Comparison of ENCODE assay signal across 9 cellular contexts in genomic region chr5:180807654-180808414, GRCh38. TPM values are rescaled to one million over a fixed set of nuclear protein-coding genes. Genes with fewer than 3 reads are reported as not detected.
DNase-seq lines count a peak whose midpoint lies in the region; ATAC-seq lines count a peak whose summit lies in the region.
"Had no signal": no experiment of that assay in that cellular context is flagged by ENCODE, and none has a peak within 500 bp of the region (broad histone marks: within the 10 kb centered on the region; RNA-seq: fewer than 3 reads in every experiment).

No MANE protein-coding gene starts in this region.

- no peaks in the 10 kb centered on the region for H3K36me3 ChIP-seq in ACC112 (ENCODE audit: insufficient read depth, low read length)
- peaks cover 0 to 8% (median 0%) of the 10 kb centered on the region in 3 experiments for H3K36me3 ChIP-seq in naive thymus-derived CD4-positive, alpha-beta T cell (ENCODE audit: control insufficient read depth in 2 of 3, insufficient read depth in 3 of 3, low read length in 3 of 3)
- H3K36me3 ChIP-seq: cardiac muscle cell had no signal

- no peaks in the 10 kb centered on the region for H3K9me3 Mint-ChIP-seq in central memory CD8-positive, alpha-beta T cell
- H3K9me3 Mint-ChIP-seq in naive thymus-derived CD4-positive, alpha-beta T cell, result peaks cover 0 to 3% (median 0%) of the 10 kb centered on the region in 11 donors

- H3K4me3 Mint-ChIP-seq in central memory CD8-positive, alpha-beta T cell, result peak overlapping the region; percentile 75
- peak overlapping the region; percentile 83 to 99 (median 92) for H3K4me3 Mint-ChIP-seq in naive thymus-derived CD4-positive, alpha-beta T cell

- no peak overlapping the region for H2AFZ ChIP-seq in ACC112 (ENCODE audit: low read length, unreplicated experiment)

- peaks cover 69% of the 10 kb centered on the region for H3K4me1 Mint-ChIP-seq in central memory CD8-positive, alpha-beta T cell
- H3K4me1 Mint-ChIP-seq in naive thymus-derived CD4-positive, alpha-beta T cell, result peaks cover 58 to 74% (median 64%) of the 10 kb centered on the region in 7 donors

- no peaks in the 10 kb centered on the region for H3K9me3 ChIP-seq in naive thymus-derived CD4-positive, alpha-beta T cell (ENCODE audit: control insufficient read depth in 2 of 3, low read length in 3 of 3)

- no peak for DNase-seq in Jurkat, Clone E6-1 (ENCODE audit: low read depth, low spot score)
- no peak for DNase-seq in central memory CD8-positive, alpha-beta T cell (ENCODE audit: low spot score in 2 of 2)
- DNase-seq in naive thymus-derived CD4-positive, alpha-beta T cell, result no peak
- no peak for DNase-seq in DMS53 treated with DMSO at 0.1 percent for 48 hours (lab: John Stamatoyannopoulos, UW; ENCODE audit: unreplicated experiment)
- no peak for DNase-seq in DMS79 (lab: John Stamatoyannopoulos, UW)
- DNase-seq in A172 (ENCODE audit: low spot score), result no peak

- H3K36me3 Mint-ChIP-seq in central memory CD8-positive, alpha-beta T cell (ENCODE audit: insufficient read depth), result peaks cover 27% of the 10 kb centered on the region
- H3K36me3 Mint-ChIP-seq in naive thymus-derived CD4-positive, alpha-beta T cell, result peaks cover 0 to 42% (median 4%) of the 10 kb centered on the region in 5 donors

- no peaks in the 10 kb centered on the region for H3K27me3 ChIP-seq in ACC112 (ENCODE audit: insufficient read depth, low read length)
- no peaks in the 10 kb centered on the region for H3K27me3 ChIP-seq in naive thymus-derived CD4-positive, alpha-beta T cell (ENCODE audit: control insufficient read depth in 2 of 2, insufficient read depth in 2 of 2, low read length in 2 of 2)
- H3K27me3 ChIP-seq: cardiac muscle cell had no signal

- intact Hi-C loops in naive thymus-derived CD4-positive, alpha-beta T cell (cut with micrococcal nuclease), result loop anchor here in 1 of 2 donors (5.0 kb wide), 1 partner anchor 434 kb away; the partner anchor contains the start of gene RACK1

- peaks cover 45% of the 10 kb centered on the region for H3K79me2 ChIP-seq in ACC112 (ENCODE audit: control insufficient read depth, insufficient read depth, low read length, unreplicated experiment)

- H3K4me3 ChIP-seq in ACC112 (ENCODE audit: low read depth, low read length), result peak overlapping the region; percentile 78
- H3K4me3 ChIP-seq in Jurkat, Clone E6-1 (ENCODE audit: low read length), result peak overlapping the region; percentile 20
- peak overlapping the region; percentile 88 for H3K4me3 ChIP-seq in naive thymus-derived CD4-positive, alpha-beta T cell (ENCODE audit: low read length)
- H3K4me3 ChIP-seq: cardiac muscle cell had no signal

- POLR2A ChIA-PET in naive thymus-derived CD4-positive, alpha-beta T cell (lab: Charles Lee), result interaction anchor here (0.5 to 12.1 kb wide), 16 partner anchors 8 to 437 kb away, joined by 3 to 273 read pairs (median 6); partner anchors contain the start of gene ZFP62

- H3K27ac ChIP-seq in ACC112 (ENCODE audit: low read depth, low read length), result peak overlapping the region; percentile 33; the same call in 1 of the 2 replicates
- peak overlapping the region; percentile 96 for H3K27ac ChIP-seq in naive thymus-derived CD4-positive, alpha-beta T cell (ENCODE audit: low read depth, low read length)

- ATAC-seq in central memory CD8-positive, alpha-beta T cell (replicated peaks; ENCODE audit: extremely low read depth, poor library complexity, severe bottlenecking), result no peak
- no peak for ATAC-seq in naive thymus-derived CD4-positive, alpha-beta T cell
- no peak for ATAC-seq in GM21723 (IDR thresholded peaks at IDR 0.05; ENCODE audit: unreplicated experiment)

- H3K27me3 Mint-ChIP-seq in central memory CD8-positive, alpha-beta T cell, result no peaks in the 10 kb centered on the region
- H3K27me3 Mint-ChIP-seq in naive thymus-derived CD4-positive, alpha-beta T cell, result no peaks in the 10 kb centered on the region

- H3K27ac Mint-ChIP-seq in central memory CD8-positive, alpha-beta T cell (ENCODE audit: low read depth), result peak overlapping the region; percentile 92
- peak overlapping the region; percentile 91 to 100 (median 98) for H3K27ac Mint-ChIP-seq in naive thymus-derived CD4-positive, alpha-beta T cell

- CTCF ChIA-PET in naive thymus-derived CD4-positive, alpha-beta T cell (lab: Charles Lee), result interaction anchor here (0.6 to 1.3 kb wide), 6 partner anchors 12 to 65 kb away, joined by 3 to 6 read pairs (median 4); no protein-coding TSS in a partner anchor

- peaks cover 46% of the 10 kb centered on the region for H3K4me1 ChIP-seq in ACC112 (ENCODE audit: control insufficient read depth, insufficient read depth, low read length, unreplicated experiment)
- H3K4me1 ChIP-seq in naive thymus-derived CD4-positive, alpha-beta T cell (ENCODE audit: control insufficient read depth in 2 of 2, insufficient read depth in 2 of 2, low read length in 2 of 2), result peaks cover 52 to 66% of the 10 kb centered on the region in 2 donors

RNA-seq across cellular contexts. Expression of gene MGAT1, which starts 5.2 kb away (rescaled TPM):
- polyA plus RNA-seq in Jurkat, Clone E6-1 (2012; ENCODE audit: insufficient read depth, insufficient read length), result 67.0 TPM
- 100 to 1,000 TPM; 101 to 206 (median 196) TPM for total RNA-seq in naive thymus-derived CD4-positive, alpha-beta T cell
- polyA plus RNA-seq in naive thymus-derived CD4-positive, alpha-beta T cell, result 100 to 1,000 TPM in 1 of 2 donors, 10 to 100 TPM in 1; 98.6 to 178 TPM
- 65.4 and 80.7 TPM in 2 replicates for total RNA-seq in A172 (2014; rRNA removed; shearing (Covaris generic))

RNA-seq across cellular contexts. Expression of gene ZFP62, which starts 53.2 kb away (rescaled TPM):
- polyA plus RNA-seq in Jurkat, Clone E6-1 (2012; ENCODE audit: insufficient read depth, insufficient read length), result 30.5 TPM
- total RNA-seq in naive thymus-derived CD4-positive, alpha-beta T cell, result 10 to 100 TPM; 25.9 to 80.4 (median 36.4) TPM
- 10 to 100 TPM; 24.9 to 28.6 TPM for polyA plus RNA-seq in naive thymus-derived CD4-positive, alpha-beta T cell
- 30.8 and 38.2 TPM in 2 replicates for total RNA-seq in A172 (2014; rRNA removed; shearing (Covaris generic))

Comparison
In these comparisons a context has a peak if more than half of its experiments do, and no peak if none do; other contexts are left out.
1. H3K4me3 ChIP-seq: peak in every context shown above with its lines; median percentile 88 in naive thymus-derived CD4-positive, alpha-beta T cell; 78 in ACC112; 20 in Jurkat, Clone E6-1.